ENCODE assay signal across 10 cellular contexts in the genomic region with DNA sequence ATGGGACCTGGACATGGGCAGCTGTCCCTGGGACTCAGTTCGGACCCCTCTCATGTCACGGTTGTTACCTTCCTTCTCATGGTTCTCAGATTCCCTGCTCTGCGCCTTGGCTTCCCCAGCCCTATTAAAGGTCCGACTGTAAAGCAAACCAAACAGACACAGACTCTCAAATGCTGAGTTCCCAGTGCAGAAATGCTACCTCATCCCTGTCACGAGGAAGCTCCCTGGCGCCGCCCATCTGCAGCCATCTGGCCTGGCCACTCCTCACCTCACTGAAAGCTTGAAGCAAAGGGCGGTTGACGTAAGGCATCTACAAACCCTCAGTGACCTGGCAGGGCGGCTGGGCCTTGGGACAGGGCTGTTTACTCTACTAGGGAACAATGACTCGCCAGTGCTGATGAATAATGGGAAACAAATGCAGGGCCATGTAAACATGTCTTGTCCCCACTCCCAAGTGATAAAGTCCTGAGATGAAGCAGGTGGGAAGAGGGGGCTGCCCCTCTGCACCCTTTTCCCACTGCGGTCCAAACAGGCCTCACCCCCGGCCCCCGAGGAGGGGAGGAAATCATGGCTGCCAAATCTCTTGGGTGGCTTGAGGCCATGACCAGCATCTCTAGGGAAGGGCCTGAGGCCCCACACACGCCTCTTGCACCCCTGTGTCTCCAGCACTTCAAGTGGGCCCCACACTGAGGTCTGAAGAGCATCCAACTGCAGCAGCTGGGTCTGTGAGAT. TPM values are rescaled to one million over a fixed set of nuclear protein-coding genes. Genes with fewer than 3 reads are reported as not detected.
A peak's percentile ranks its signal among the peaks of the same experiment; 100 is the strongest.
DNase-seq lines count a peak whose midpoint lies in the region; ATAC-seq and TF ChIP-seq lines count a peak whose summit lies in the region.
"Had no signal": no experiment of that assay in that cellular context is flagged by ENCODE, and none has a peak within 500 bp of the region (broad histone marks: within the 10 kb centered on the region; RNA-seq: fewer than 3 reads in every experiment).

No MANE protein-coding gene starts in this region.

- TF ChIP-seq EP300 in sigmoid colon (IDR thresholded peaks at IDR 0.05) = peak in 2 of 4 donors; percentile 38 to 83

- H3K4me3 ChIP-seq in fibroblast of the aortic adventitia (ENCODE audit: low read depth, low read length) (no peak overlapping the region), sigmoid colon (no peak overlapping the region)
- H3K4me3 ChIP-seq: heart left ventricle had no signal

- no peaks in the 10 kb centered on the region for H3K27me3 Mint-ChIP-seq in CD4-positive, alpha-beta T cell

- no peaks in the 10 kb centered on the region for H3K36me3 ChIP-seq in sigmoid colon
- H3K36me3 ChIP-seq: heart left ventricle had no signal

- CTCF ChIA-PET in CD4-positive, alpha-beta T cell (lab: Charles Lee) = no interaction called here

- H3K36me3 Mint-ChIP-seq in CD4-positive, alpha-beta T cell (ENCODE audit: low read depth) = no peaks in the 10 kb centered on the region

- no peak for TF ChIP-seq POLR2A in sigmoid colon (IDR thresholded peaks at IDR 0.05)

- no peak overlapping the region for H3K27ac Mint-ChIP-seq in CD4-positive, alpha-beta T cell

- no peak for ATAC-seq in CD4-positive, alpha-beta T cell (ENCODE audit: poor library complexity)
- ATAC-seq: heart left ventricle had no signal

- POLR2A ChIA-PET in CD4-positive, alpha-beta T cell (lab: Charles Lee) = no interaction called here

- no peaks in the 10 kb centered on the region for H3K27me3 ChIP-seq in sigmoid colon
- H3K27me3 ChIP-seq in CD4-positive, alpha-beta T cell (ENCODE audit: control insufficient read depth, insufficient read depth, low read length) = no peaks in the 10 kb centered on the region
- H3K27me3 ChIP-seq: heart left ventricle had no signal

- no peak overlapping the region for H3K4me3 Mint-ChIP-seq in CD4-positive, alpha-beta T cell

- DNase-seq in H4 (ENCODE audit: low spot score) (peak; percentile 98), NCI-H774 (lab: John Stamatoyannopoulos, UW) (peak; percentile 61), fibroblast of the aortic adventitia (ENCODE audit: low read depth) (peak; percentile 5), sigmoid colon (peak; percentile 97), NOMO-1 treated with DMSO at 0.1 percent for 48 hours (lab: John Stamatoyannopoulos, UW; ENCODE audit: unreplicated experiment) (no peak), occipital lobe (lab: John Stamatoyannopoulos, UW) (no peak)
- no peak for DNase-seq in effector CD8-positive, alpha-beta T cell (lab: John Stamatoyannopoulos, UW)
- DNase-seq in CD4-positive, alpha-beta T cell = no peak
- DNase-seq: activated effector memory CD4-positive, alpha-beta T cell treated with Interleukin-2 at 50 U/mL for 16 hours had no signal

- intact Hi-C loops in sigmoid colon (cut with DNase I) = no loop called here
- intact Hi-C loops in CD4-positive, alpha-beta T cell (cut with DNase I, micrococcal nuclease) = no loop called here

- H3K9me3 ChIP-seq in sigmoid colon = no peaks in the 10 kb centered on the region
- no peaks in the 10 kb centered on the region for H3K9me3 ChIP-seq in CD4-positive, alpha-beta T cell (ENCODE audit: control insufficient read depth, low read length)
- H3K9me3 ChIP-seq: heart left ventricle had no signal

- no peaks in the 10 kb centered on the region for H3K4me1 Mint-ChIP-seq in CD4-positive, alpha-beta T cell (ENCODE audit: low read depth)

- 30 to 63% methylated on average over 15 of the region's 15 CpGs for WGBS in sigmoid colon, 2 donors

- no peaks in the 10 kb centered on the region for H3K9me3 Mint-ChIP-seq in CD4-positive, alpha-beta T cell

- peak overlapping the region; percentile 38 to 85 (median 58) for H3K27ac ChIP-seq in sigmoid colon
- H3K27ac ChIP-seq in CD4-positive, alpha-beta T cell (ENCODE audit: low read depth, low read length) = no peak overlapping the region
- H3K27ac ChIP-seq: heart left ventricle had no signal

- TF ChIP-seq CTCF in fibroblast of the aortic adventitia (IDR thresholded peaks at IDR 0.05; ENCODE audit: insufficient read depth, low read length) (no peak), sigmoid colon (IDR thresholded peaks at IDR 0.05) (no peak)
- no peak for TF ChIP-seq CTCF in CD4-positive, alpha-beta T cell (IDR thresholded peaks at IDR 0.05)

- H3K4me1 ChIP-seq in sigmoid colon = peaks cover 0 to 87% (median 37%) of the 10 kb centered on the region in 4 donors

RNA-seq across cellular contexts. Expression of gene SCUBE1, which starts 49.3 kb away (rescaled TPM):
- total RNA-seq in H4 (2014; rRNA removed; shearing (Covaris generic)) = 0.02 and 0.04 TPM in 2 replicates
- total RNA-seq in fibroblast of the aortic adventitia (ENCODE audit: low replicate concordance) (not detected in 2 replicates), sigmoid colon (under 1 TPM; 0.33 to 0.81 (median 0.46) TPM), occipital lobe (21.2 TPM)
- polyA plus RNA-seq in sigmoid colon = 1 to 10 TPM in 1 of 3 donors, under 1 TPM in 2; 0.23 to 1.1 (median 0.60) TPM
- total RNA-seq in CD4-positive, alpha-beta T cell = not detected

Comparison
In these comparisons a context has a peak if more than half of its experiments do, and no peak if none do; other contexts are left out.
1. DNase-seq: peak in H4 (single experiment), NCI-H774 (single experiment), fibroblast of the aortic adventitia (single experiment) and sigmoid colon (single experiment); none in effector CD8-positive, alpha-beta T cell (single experiment), CD4-positive, alpha-beta T cell (0 of 10), NOMO-1 treated with DMSO at 0.1 percent for 48 hours (single experiment) and occipital lobe (single experiment).
2. RNA of gene SCUBE1, which starts 49.3 kb away (total RNA-seq): 21.2 TPM in occipital lobe (single experiment); 0.33 to 0.81 TPM in sigmoid colon, 0.02 to 0.04 TPM in H4, not detected in fibroblast of the aortic adventitia and not detected in CD4-positive, alpha-beta T cell; every median in the first group is over 10 times any median in the second.